ENCODE assay signal across 1 cellular context in the genomic region with DNA sequence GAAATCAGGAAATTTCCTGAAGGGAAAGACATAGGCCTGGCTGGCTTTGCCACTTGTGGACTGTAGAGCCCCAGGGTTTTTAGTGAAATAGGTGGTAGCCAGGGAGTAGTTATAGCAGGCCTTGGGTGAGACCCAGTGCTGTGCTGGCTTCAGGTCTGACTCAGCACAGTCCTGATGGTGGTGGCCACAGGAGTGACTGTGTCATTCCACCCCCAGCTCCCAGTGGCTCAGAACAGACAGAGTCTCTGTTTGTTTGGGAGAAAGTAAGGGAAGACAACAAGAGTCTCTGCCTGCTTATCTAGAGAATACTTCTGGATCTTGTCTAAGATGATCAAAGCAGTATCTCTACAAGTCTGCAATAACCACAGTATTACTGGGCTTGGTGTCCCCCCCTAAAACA.
TF ChIP-seq lines count a peak whose summit lies in the region.

No MANE protein-coding gene starts in this region.

TF ChIP-seq in HepG2, 621 proteins besides CTCF, POLR2A, EP300 and RAD21:
- no peak for TF ChIP-seq ZFP90 (CRISPR knock-in tag; IDR thresholded peaks at IDR 0.05; ENCODE audit: borderline replicate concordance)
- no peak for TF ChIP-seq ZNF44 (CRISPR knock-in tag; IDR thresholded peaks at IDR 0.05)
- no peak for TF ChIP-seq ARNT2 (CRISPR knock-in tag; IDR thresholded peaks at IDR 0.05; ENCODE audit: low read depth)
- TF ChIP-seq NCOR1 (IDR thresholded peaks at IDR 0.05; ENCODE audit: borderline replicate concordance, low read length): no peak
- TF ChIP-seq ZNF660 (CRISPR knock-in tag; IDR thresholded peaks at IDR 0.05; ENCODE audit: borderline replicate concordance, low read depth): no peak
- no peak for TF ChIP-seq SSRP1 (CRISPR knock-in tag; IDR thresholded peaks at IDR 0.05)
- no peak for TF ChIP-seq GABPB1 (CRISPR knock-in tag; IDR thresholded peaks at IDR 0.05)
- TF ChIP-seq ZNF20 (CRISPR knock-in tag; IDR thresholded peaks at IDR 0.05): no peak
- no peak for TF ChIP-seq SMAD9 (CRISPR knock-in tag; IDR thresholded peaks at IDR 0.05)
- no peak for TF ChIP-seq FOSL1 (CRISPR knock-in tag; IDR thresholded peaks at IDR 0.05; ENCODE audit: borderline replicate concordance)
- TF ChIP-seq ZNF441 (CRISPR knock-in tag; IDR thresholded peaks at IDR 0.05; ENCODE audit: borderline replicate concordance): no peak
- no peak for TF ChIP-seq SOX6 (IDR thresholded peaks at IDR 0.05)
- no peak for TF ChIP-seq SOX6 (CRISPR knock-in tag; IDR thresholded peaks at IDR 0.05)
- no peak for TF ChIP-seq ZBTB44 (CRISPR knock-in tag; IDR thresholded peaks at IDR 0.05)
- no peak for TF ChIP-seq NFKBIZ (CRISPR knock-in tag; IDR thresholded peaks at IDR 0.05)
- TF ChIP-seq ZFP82 (CRISPR knock-in tag; IDR thresholded peaks at IDR 0.05; ENCODE audit: borderline replicate concordance): no peak
- no peak for TF ChIP-seq KDM1A (CRISPR knock-in tag; IDR thresholded peaks at IDR 0.05)
- no peak for TF ChIP-seq TP53 (CRISPR knock-in tag; conservative IDR thresholded peaks at IDR 0.05)
- TF ChIP-seq EEA1 (CRISPR knock-in tag; IDR thresholded peaks at IDR 0.05; ENCODE audit: borderline replicate concordance): no peak
TF ChIP-seq in HepG2: peak in this region for 0.
